ENCODE assay signal across 26 cellular contexts in genomic region chr16:12643034-12643455, GRCh38.
"Had no signal": no experiment of that assay in that cellular context is flagged by ENCODE, and none has a peak within 500 bp of the region (broad histone marks: within the 10 kb centered on the region; RNA-seq: fewer than 3 reads in every experiment).

No MANE protein-coding gene starts in this region.

- DNase-seq: Kasumi-1; MV-4-11; NCI-H1048; NCI-H1105; NCI-H1417; NCI-H1436 treated with DMSO at 0.1 percent for 48 hours; NCI-H1694; NCI-H187 treated with DMSO at 0.1 percent for 48 hours; NCI-H2029 treated with DMSO at 0.1 percent for 48 hours; NCI-H226; NCI-H446; NCI-H510A; NCI-H524 treated with DMSO at 0.1 percent for 48 hours; NCI-H69; NCI-H774; NK-92 treated with Interleukin-12 subunit alpha and Interleukin-12 subunit beta, amount 100 ng/mL, for 24 hours; PC-3; SHP77; SK-N-SH; SW 1271; T-cell had no signal

- FAIRE-seq: HTR-8/SVneo had no signal

- H3K27ac ChIP-seq: HL-60, KMS-11, RWPE1 had no signal

- H3K4me2 ChIP-seq: KMS-11, SK-N-SH had no signal

- H3K9ac ChIP-seq: KMS-11, SK-N-SH had no signal

- H3K9me3 ChIP-seq: SK-N-SH had no signal

- ATAC-seq: Panc1, PC-3, T-cell had no signal
